ENCODE assay signal across 11 cellular contexts in genomic region chr14:63371613-63372012, GRCh38. TPM values are rescaled to one million over a fixed set of nuclear protein-coding genes. Genes with fewer than 3 reads are reported as not detected.
"Had no signal": no experiment of that assay in that cellular context is flagged by ENCODE, and none has a peak within 500 bp of the region (broad histone marks: within the 10 kb centered on the region; RNA-seq: fewer than 3 reads in every experiment).

No MANE protein-coding gene starts in this region.

RNA-seq across cellular contexts. Expression of gene GPHB5, which starts 52.9 kb away (rescaled TPM):
- total RNA-seq: activated T-cell treated with anti-CD3 and anti-CD28 coated beads, Interleukin-2, amount 50 U/mL, for 4 hours; aorta; breast epithelium; epithelial cell of proximal tubule; lung; renal cortical epithelial cell; sigmoid colon; T-helper 17 cell; thoracic aorta; upper lobe of left lung had no signal
- polyA plus RNA-seq: aorta, keratinocyte, lung, sigmoid colon had no signal
